ENCODE assay signal across 29 cellular contexts in the genomic region with DNA sequence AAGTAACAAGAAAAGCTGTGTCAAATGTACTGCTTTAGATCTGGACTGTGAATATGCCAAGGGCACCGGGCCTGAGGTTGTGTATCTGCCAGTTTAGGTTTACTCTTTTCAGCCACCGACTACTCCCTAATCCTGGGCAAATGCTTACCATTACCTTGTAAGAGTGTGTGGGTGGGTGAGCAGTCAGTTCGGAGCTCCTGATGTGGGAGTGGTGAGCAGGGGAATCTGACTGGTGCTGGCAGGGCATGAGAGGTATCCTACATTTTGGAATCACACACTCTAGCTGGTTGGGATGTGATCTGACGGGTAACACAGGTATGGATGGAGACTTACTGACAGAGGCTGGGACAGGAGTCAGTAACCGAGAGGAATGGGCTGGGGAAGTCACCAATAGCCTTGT. TPM values are rescaled to one million over a fixed set of nuclear protein-coding genes. Genes with fewer than 3 reads are reported as not detected.
A peak's percentile ranks its signal among the peaks of the same experiment; 100 is the strongest.
DNase-seq lines count a peak whose midpoint lies in the region; ATAC-seq and TF ChIP-seq lines count a peak whose summit lies in the region.
"Had no signal": no experiment of that assay in that cellular context is flagged by ENCODE, and none has a peak within 500 bp of the region (broad histone marks: within the 10 kb centered on the region; RNA-seq: fewer than 3 reads in every experiment).

No MANE protein-coding gene starts in this region.

- peak overlapping the region; percentile 29; the same call in 1 of the 2 replicates for H3K27ac Mint-ChIP-seq in GM23338
- H3K27ac Mint-ChIP-seq in central memory CD8-positive, alpha-beta T cell (ENCODE audit: low read depth): no peak overlapping the region
- H3K27ac Mint-ChIP-seq in nephron progenitor cell: peak overlapping the region; percentile 89
- no peak overlapping the region for H3K27ac Mint-ChIP-seq in activated T-helper 1 cell treated with anti-CD3 and anti-CD28 coated beads, Interleukin-12 subunit alpha, Interleukin-12 subunit beta, Interleukin-2, Interleukin-4 antibody, amounts not matched to agents 30 ng/mL and 10 ng/mL and 1 ng/mL, durations not matched to agents 14 hours and 24 hours and 36 hours
- H3K27ac Mint-ChIP-seq: CD8-positive, alpha-beta T cell had no signal

- H3K36me3 ChIP-seq in GM23338 (ENCODE audit: insufficient read depth) (peaks cover 16% of the 10 kb centered on the region), Loucy (ENCODE audit: insufficient read depth, low read length) (peaks cover 38% of the 10 kb centered on the region; the same call in 1 of the 2 replicates)

- intact Hi-C loops in activated T-helper 1 cell treated with anti-CD3 and anti-CD28 coated beads, Interleukin-12 subunit alpha, Interleukin-12 subunit beta, Interleukin-2, Interleukin-4 antibody, amounts not matched to agents 30 ng/mL and 10 ng/mL and 1 ng/mL, durations not matched to agents 14 hours and 24 hours and 36 hours (cut with micrococcal nuclease): no loop called here

- TF ChIP-seq CTCF in GM23338 (conservative IDR thresholded peaks at IDR 0.05; ENCODE audit: low read depth in 2 of 2): no peak
- no peak for TF ChIP-seq CTCF in Loucy (conservative IDR thresholded peaks at IDR 0.05; ENCODE audit: low read length)
- no peak for TF ChIP-seq CTCF in nephron progenitor cell (IDR thresholded peaks at IDR 0.05)

- no peak overlapping the region for H3K27ac ChIP-seq in GM23338 (ENCODE audit: low read depth)
- H3K27ac ChIP-seq: KMS-11, PC-9, SJCRH30 had no signal

- H3K9me2 ChIP-seq in GM23338 (ENCODE audit: insufficient read depth) (no peaks in the 10 kb centered on the region), Loucy (replicated peaks; ENCODE audit: low read depth, low read length) (no peaks in the 10 kb centered on the region)

- H2AFZ ChIP-seq in GM23338 (no peak overlapping the region), Loucy (ENCODE audit: low read length) (no peak overlapping the region)
- H2AFZ ChIP-seq: PC-9 had no signal

- no peak for ATAC-seq in GM23338
- ATAC-seq in central memory CD8-positive, alpha-beta T cell (replicated peaks; ENCODE audit: extremely low read depth, poor library complexity, severe bottlenecking): no peak
- ATAC-seq in GM18870 (IDR thresholded peaks at IDR 0.05; ENCODE audit: unreplicated experiment): no peak
- ATAC-seq: CD8-positive, alpha-beta T cell; GM12878; HCT116; Right ventricle myocardium inferior had no signal

- peaks cover 12% of the 10 kb centered on the region for H3K27me3 Mint-ChIP-seq in GM23338 (ENCODE audit: insufficient read depth, low read depth, poor library complexity)
- no peaks in the 10 kb centered on the region for H3K27me3 Mint-ChIP-seq in central memory CD8-positive, alpha-beta T cell
- H3K27me3 Mint-ChIP-seq in nephron progenitor cell (ENCODE audit: low read depth, poor library complexity): peaks cover 2% of the 10 kb centered on the region
- H3K27me3 Mint-ChIP-seq in activated T-helper 1 cell treated with anti-CD3 and anti-CD28 coated beads, Interleukin-12 subunit alpha, Interleukin-12 subunit beta, Interleukin-2, Interleukin-4 antibody, amounts not matched to agents 30 ng/mL and 10 ng/mL and 1 ng/mL, durations not matched to agents 14 hours and 24 hours and 36 hours (ENCODE audit: insufficient read depth): no peaks in the 10 kb centered on the region

- peaks cover 60% of the 10 kb centered on the region for H3K36me3 Mint-ChIP-seq in GM23338 (ENCODE audit: low read depth)
- peaks cover 34% of the 10 kb centered on the region for H3K36me3 Mint-ChIP-seq in central memory CD8-positive, alpha-beta T cell (ENCODE audit: insufficient read depth)
- peaks cover 50% of the 10 kb centered on the region for H3K36me3 Mint-ChIP-seq in nephron progenitor cell (ENCODE audit: low read depth)
- H3K36me3 Mint-ChIP-seq in activated T-helper 1 cell treated with anti-CD3 and anti-CD28 coated beads, Interleukin-12 subunit alpha, Interleukin-12 subunit beta, Interleukin-2, Interleukin-4 antibody, amounts not matched to agents 30 ng/mL and 10 ng/mL and 1 ng/mL, durations not matched to agents 14 hours and 24 hours and 36 hours (ENCODE audit: low read depth): peaks cover 32% of the 10 kb centered on the region

- H3K79me2 ChIP-seq in GM23338 (replicated peaks; ENCODE audit: insufficient read depth) (peaks cover 20% of the 10 kb centered on the region), Loucy (ENCODE audit: insufficient read depth, low read length) (peaks cover 76% of the 10 kb centered on the region)

- peaks cover 2% of the 10 kb centered on the region for H3K27me3 ChIP-seq in GM23338 (ENCODE audit: insufficient read depth)
- H3K27me3 ChIP-seq in Loucy (ENCODE audit: insufficient read depth, low read length, poor library complexity, severe bottlenecking): no peaks in the 10 kb centered on the region
- H3K27me3 ChIP-seq: SJCRH30 had no signal

- H3K4me1 ChIP-seq in GM23338 (ENCODE audit: insufficient read depth) (no peaks in the 10 kb centered on the region; the same call in 1 of the 2 replicates), Loucy (ENCODE audit: insufficient read depth, low read length, poor library complexity, severe bottlenecking) (peaks cover 62% of the 10 kb centered on the region)
- H3K4me1 ChIP-seq: Caco-2 had no signal

- H3K4me2 ChIP-seq in GM23338: no peak overlapping the region
- peak overlapping the region; percentile 90 for H3K4me2 ChIP-seq in Loucy (ENCODE audit: low read depth, low read length, poor library complexity, severe bottlenecking)
- H3K4me2 ChIP-seq: KMS-11, PC-9 had no signal

- H3K9ac ChIP-seq in Loucy (ENCODE audit: low read depth, low read length, poor library complexity, severe bottlenecking): no peak overlapping the region
- H3K9ac ChIP-seq: KMS-11 had no signal

- H4K20me1 ChIP-seq in GM23338 (replicated peaks; ENCODE audit: insufficient read depth) (peaks cover 10% of the 10 kb centered on the region; the same call in 1 of the 2 replicates), Loucy (ENCODE audit: insufficient read depth, low read length, poor library complexity, severe bottlenecking) (peaks cover 15% of the 10 kb centered on the region)

- no peaks in the 10 kb centered on the region for H3K9me3 ChIP-seq in Loucy (ENCODE audit: insufficient read depth, low read depth, low read length)
- H3K9me3 ChIP-seq: Caco-2, SJCRH30 had no signal

- H3K4me3 Mint-ChIP-seq in GM23338 (no peak overlapping the region), nephron progenitor cell (no peak overlapping the region)
- peak overlapping the region; percentile 4 for H3K4me3 Mint-ChIP-seq in central memory CD8-positive, alpha-beta T cell
- H3K4me3 Mint-ChIP-seq in activated T-helper 1 cell treated with anti-CD3 and anti-CD28 coated beads, Interleukin-12 subunit alpha, Interleukin-12 subunit beta, Interleukin-2, Interleukin-4 antibody, amounts not matched to agents 30 ng/mL and 10 ng/mL and 1 ng/mL, durations not matched to agents 14 hours and 24 hours and 36 hours: no peak overlapping the region
- H3K4me3 Mint-ChIP-seq: CD8-positive, alpha-beta T cell had no signal

- H3K4me1 Mint-ChIP-seq in GM23338 (peaks cover 8% of the 10 kb centered on the region), nephron progenitor cell (peaks cover 41% of the 10 kb centered on the region)
- H3K4me1 Mint-ChIP-seq in central memory CD8-positive, alpha-beta T cell: peaks cover 16% of the 10 kb centered on the region
- peaks cover 18% of the 10 kb centered on the region for H3K4me1 Mint-ChIP-seq in activated T-helper 1 cell treated with anti-CD3 and anti-CD28 coated beads, Interleukin-12 subunit alpha, Interleukin-12 subunit beta, Interleukin-2, Interleukin-4 antibody, amounts not matched to agents 30 ng/mL and 10 ng/mL and 1 ng/mL, durations not matched to agents 14 hours and 24 hours and 36 hours (ENCODE audit: low read depth)

- no peak overlapping the region for H3K4me3 ChIP-seq in GM23338
- no peak overlapping the region for H3K4me3 ChIP-seq in Loucy (ENCODE audit: low read length, poor library complexity, severe bottlenecking)
- H3K4me3 ChIP-seq: GM12878, PC-9, SJCRH30 had no signal

- H3K9me3 Mint-ChIP-seq in GM23338 (peaks cover 3% of the 10 kb centered on the region; the same call in 1 of the 3 replicates), nephron progenitor cell (no peaks in the 10 kb centered on the region)
- H3K9me3 Mint-ChIP-seq in central memory CD8-positive, alpha-beta T cell: no peaks in the 10 kb centered on the region
- H3K9me3 Mint-ChIP-seq in activated T-helper 1 cell treated with anti-CD3 and anti-CD28 coated beads, Interleukin-12 subunit alpha, Interleukin-12 subunit beta, Interleukin-2, Interleukin-4 antibody, amounts not matched to agents 30 ng/mL and 10 ng/mL and 1 ng/mL, durations not matched to agents 14 hours and 24 hours and 36 hours: no peaks in the 10 kb centered on the region
- H3K9me3 Mint-ChIP-seq: CD8-positive, alpha-beta T cell; IgD-negative memory B cell had no signal

- H3F3A ChIP-seq in GM23338 (replicated peaks; ENCODE audit: low read depth): 0 out of 2 replicates have a peak, but pooled peaks cover 3% of the 10 kb centered on the region
- H3F3A ChIP-seq in Loucy (ENCODE audit: low read depth): 0 out of 2 replicates have a peak, but pooled peaks cover 4% of the 10 kb centered on the region

- DNase-seq in GM23338 (ENCODE audit: low spot score) (no peak), nephron progenitor cell (no peak), DMS153 (lab: John Stamatoyannopoulos, UW) (no peak), HPDE6-E6E7 (ENCODE audit: extremely low spot score) (no peak)
- no peak for DNase-seq in central memory CD8-positive, alpha-beta T cell (ENCODE audit: low spot score in 2 of 2)
- DNase-seq in activated T-helper 1 cell treated with anti-CD3 and anti-CD28 coated beads, Interleukin-12 subunit alpha, Interleukin-12 subunit beta, Interleukin-2, Interleukin-4 antibody, amounts not matched to agents 30 ng/mL and 10 ng/mL and 1 ng/mL, durations not matched to agents 14 hours and 24 hours and 36 hours (ENCODE audit: low spot score): no peak
- DNase-seq: C1 segment of cervical spinal cord; Caco-2; CD8-positive, alpha-beta T cell; DMS79; EL; GDM1; NCI-H1048; NCI-H1417; NCI-H1694; NCI-H2029 treated with DMSO at 0.1 percent for 48 hours; NCI-H446 treated with DMSO at 0.1 percent for 48 hours; NCI-H526 treated with DMSO at 0.1 percent for 48 hours; PC-9; SJCRH30 had no signal

RNA-seq across cellular contexts. Expression of gene FAM180B, which starts 2.6 kb away (rescaled TPM):
- not detected in 2 replicates for total RNA-seq in GM23338 (2014; rRNA removed; shearing (Covaris generic))
- not detected in 2 replicates for polyA plus RNA-seq in GM23338 (2016; fragmentation: Nextera tagmentation; extraction: Ambion mirVana)
- total RNA-seq in activated T-helper 1 cell treated with anti-CD3 and anti-CD28 coated beads, Interleukin-12 subunit alpha, Interleukin-12 subunit beta, Interleukin-2, Interleukin-4 antibody, amounts not matched to agents 30 ng/mL and 10 ng/mL and 1 ng/mL, durations not matched to agents 14 hours and 24 hours and 36 hours: 0.24 TPM in 1 of 2 replicates, not detected in the other
- total RNA-seq: Caco-2, H4, PC-9, RPMI7951 had no signal
- polyA plus RNA-seq: IgD-negative memory B cell had no signal

RNA-seq across cellular contexts. Expression of gene NDUFS3, which starts 5.0 kb away (rescaled TPM):
- 99.5 and 108 TPM in 2 replicates for total RNA-seq in GM23338 (2014; rRNA removed; shearing (Covaris generic))
- polyA plus RNA-seq in GM23338 (2016; fragmentation: Nextera tagmentation; extraction: Ambion mirVana): 168 and 185 TPM in 2 replicates
- total RNA-seq in activated T-helper 1 cell treated with anti-CD3 and anti-CD28 coated beads, Interleukin-12 subunit alpha, Interleukin-12 subunit beta, Interleukin-2, Interleukin-4 antibody, amounts not matched to agents 30 ng/mL and 10 ng/mL and 1 ng/mL, durations not matched to agents 14 hours and 24 hours and 36 hours: 148 and 152 TPM in 2 replicates

RNA-seq across cellular contexts. Expression of gene KBTBD4, which starts 5.1 kb away (rescaled TPM):
- 16.6 and 17.2 TPM in 2 replicates for total RNA-seq in GM23338 (2014; rRNA removed; shearing (Covaris generic))
- 4.1 and 5.8 TPM in 2 replicates for polyA plus RNA-seq in GM23338 (2016; fragmentation: Nextera tagmentation; extraction: Ambion mirVana)
- total RNA-seq in activated T-helper 1 cell treated with anti-CD3 and anti-CD28 coated beads, Interleukin-12 subunit alpha, Interleukin-12 subunit beta, Interleukin-2, Interleukin-4 antibody, amounts not matched to agents 30 ng/mL and 10 ng/mL and 1 ng/mL, durations not matched to agents 14 hours and 24 hours and 36 hours: 16.3 and 19.0 TPM in 2 replicates

RNA-seq across cellular contexts. Expression of gene C1QTNF4, which starts 10.4 kb away (rescaled TPM):
- total RNA-seq in GM23338 (2014; rRNA removed; shearing (Covaris generic)): 6.6 TPM in 2 replicates
- polyA plus RNA-seq in GM23338 (2016; fragmentation: Nextera tagmentation; extraction: Ambion mirVana): 5.2 and 5.7 TPM in 2 replicates
- total RNA-seq in activated T-helper 1 cell treated with anti-CD3 and anti-CD28 coated beads, Interleukin-12 subunit alpha, Interleukin-12 subunit beta, Interleukin-2, Interleukin-4 antibody, amounts not matched to agents 30 ng/mL and 10 ng/mL and 1 ng/mL, durations not matched to agents 14 hours and 24 hours and 36 hours: 0.16 TPM in 1 of 2 replicates, not detected in the other
- total RNA-seq: H4, RPMI7951, SJCRH30 had no signal
- polyA plus RNA-seq: GM12878, IgD-negative memory B cell had no signal

RNA-seq across cellular contexts. Expression of gene PTPMT1, which starts 18.4 kb away (rescaled TPM):
- total RNA-seq in GM23338 (2014; rRNA removed; shearing (Covaris generic)): 87.0 and 109 TPM in 2 replicates
- 106 and 109 TPM in 2 replicates for polyA plus RNA-seq in GM23338 (2016; fragmentation: Nextera tagmentation; extraction: Ambion mirVana)
- total RNA-seq in activated T-helper 1 cell treated with anti-CD3 and anti-CD28 coated beads, Interleukin-12 subunit alpha, Interleukin-12 subunit beta, Interleukin-2, Interleukin-4 antibody, amounts not matched to agents 30 ng/mL and 10 ng/mL and 1 ng/mL, durations not matched to agents 14 hours and 24 hours and 36 hours: 57.5 and 60.6 TPM in 2 replicates

Comparison
In these comparisons a context has a peak if more than half of its experiments do, and no peak if none do; other contexts are left out.
1. H3K27ac Mint-ChIP-seq: peak in GM23338 (single experiment) and nephron progenitor cell (single experiment); none in central memory CD8-positive, alpha-beta T cell (single experiment) and activated T-helper 1 cell treated with anti-CD3 and anti-CD28 coated beads, Interleukin-12 subunit alpha, Interleukin-12 subunit beta, Interleukin-2, Interleukin-4 antibody, amounts not matched to agents 30 ng/mL and 10 ng/mL and 1 ng/mL, durations not matched to agents 14 hours and 24 hours and 36 hours (single experiment).